Comparison of ENCODE assay signal across 33 cellular contexts in the genomic region with DNA sequence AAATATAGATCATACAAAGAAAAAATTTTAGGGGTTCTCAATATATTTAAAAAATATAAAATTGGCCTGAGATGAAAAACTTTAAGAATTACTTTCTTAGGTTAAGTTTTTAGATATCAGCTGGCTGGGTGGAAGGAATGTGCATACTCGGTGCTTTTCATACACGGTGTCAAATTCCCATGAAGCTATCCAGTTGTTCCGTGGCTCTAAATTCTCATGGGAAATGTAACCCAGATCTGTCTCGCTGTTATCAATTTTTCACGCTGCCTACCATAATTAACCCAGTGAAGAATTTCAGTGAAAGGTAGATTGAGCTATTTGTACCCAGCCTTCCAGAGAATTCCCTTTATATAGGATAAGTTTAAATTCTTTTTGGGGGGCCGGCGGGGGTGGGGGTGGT. TPM values are rescaled to one million over a fixed set of nuclear protein-coding genes. Genes with fewer than 3 reads are reported as not detected.
"Had no signal": no experiment of that assay in that cellular context is flagged by ENCODE, and none has a peak within 500 bp of the region (broad histone marks: within the 10 kb centered on the region; RNA-seq: fewer than 3 reads in every experiment).

No MANE protein-coding gene starts in this region.

- H3K27ac ChIP-seq: adrenal gland, body of pancreas, brain microvascular endothelial cell, breast epithelium, VCaP had no signal

- H3K27ac Mint-ChIP-seq: activated B cell treated with CpG ODN at 0.5 μM for 24 hours; activated CD4-positive, alpha-beta memory T cell treated with anti-CD3 and anti-CD28 coated beads, Interleukin-2, amount 10 ng/mL, durations not matched to agents 7 days and 5 days; activated CD4-positive, alpha-beta T cell treated with anti-CD3 and anti-CD28 coated beads, Interleukin-2, amount 10 ng/mL, durations not matched to agents 7 days and 5 days; activated CD8-positive, alpha-beta memory T cell treated with anti-CD3 and anti-CD28 coated beads, Interleukin-2, amount 10 ng/mL, durations not matched to agents 7 days and 5 days; activated CD8-positive, alpha-beta T cell treated with anti-CD3 and anti-CD28 coated beads, Interleukin-2, amount 10 ng/mL, durations not matched to agents 7 days and 5 days; activated naive CD4-positive, alpha-beta T cell treated with anti-CD3 and anti-CD28 coated beads, Interleukin-2, amount 50 U/mL, for 72 hours; activated naive CD8-positive, alpha-beta T cell treated with anti-CD3 and anti-CD28 coated beads for 36 hours; activated T-cell treated with anti-CD3 and anti-CD28 coated beads, Interleukin-2, amount 50 U/mL, for 24 hours; activated T-helper 2 cell treated with anti-CD3 and anti-CD28 coated beads, Interferon-gamma antibody, Interleukin-2, Interleukin-4, amounts not matched to agents 10 μg/mL and 5 μg/mL and 100 μg/mL, durations not matched to agents 14 hours and 24 hours and 36 hours; T-helper 1 cell treated with Interleukin-12 subunit alpha and Interleukin-12 subunit beta and Interleukin-4 antibody, amounts not matched to agents 30 μg/mL and 1 μg/mL, for 36 hours; T-helper 2 cell treated with Interferon-gamma antibody and Interleukin-4, amounts not matched to agents 5 μg/mL and 100 μg/mL, for 36 hours had no signal

- H3K27me3 Mint-ChIP-seq: activated B cell treated with CpG ODN at 0.5 μM for 24 hours; activated CD4-positive, alpha-beta memory T cell treated with anti-CD3 and anti-CD28 coated beads, Interleukin-2, amount 10 ng/mL, durations not matched to agents 7 days and 5 days; activated CD4-positive, alpha-beta T cell treated with anti-CD3 and anti-CD28 coated beads, Interleukin-2, amount 10 ng/mL, durations not matched to agents 7 days and 5 days; activated CD8-positive, alpha-beta memory T cell treated with anti-CD3 and anti-CD28 coated beads, Interleukin-2, amount 10 ng/mL, durations not matched to agents 7 days and 5 days; activated naive CD8-positive, alpha-beta T cell treated with anti-CD3 and anti-CD28 coated beads for 36 hours; activated T-cell treated with anti-CD3 and anti-CD28 coated beads, Interleukin-2, amount 50 U/mL, for 24 hours had no signal

- H3K4me1 ChIP-seq: adrenal gland, body of pancreas, breast epithelium had no signal

- H3K36me3 Mint-ChIP-seq: activated CD8-positive, alpha-beta memory T cell treated with anti-CD3 and anti-CD28 coated beads, Interleukin-2, amount 10 ng/mL, durations not matched to agents 7 days and 5 days had no signal

- H3K9me3 ChIP-seq: adrenal gland, body of pancreas, breast epithelium had no signal

- H3K4me1 Mint-ChIP-seq: activated B cell treated with CpG ODN at 0.5 μM for 24 hours; activated CD4-positive, alpha-beta memory T cell treated with anti-CD3 and anti-CD28 coated beads, Interleukin-2, amount 10 ng/mL, durations not matched to agents 7 days and 5 days; activated CD4-positive, alpha-beta T cell treated with anti-CD3 and anti-CD28 coated beads, Interleukin-2, amount 10 ng/mL, durations not matched to agents 7 days and 5 days; activated CD8-positive, alpha-beta memory T cell treated with anti-CD3 and anti-CD28 coated beads, Interleukin-2, amount 10 ng/mL, durations not matched to agents 7 days and 5 days; activated naive CD8-positive, alpha-beta T cell treated with anti-CD3 and anti-CD28 coated beads for 36 hours had no signal

- H3K4me3 ChIP-seq: adrenal gland, body of pancreas, breast epithelium had no signal

- H3K27me3 ChIP-seq: adrenal gland, body of pancreas, brain microvascular endothelial cell, breast epithelium had no signal

- ATAC-seq: activated CD8-positive, alpha-beta memory T cell treated with anti-CD3 and anti-CD28 coated beads, Interleukin-2, amount 10 ng/mL, durations not matched to agents 7 days and 5 days; activated CD8-positive, alpha-beta T cell treated with anti-CD3 and anti-CD28 coated beads, Interleukin-2, amount 10 ng/mL, durations not matched to agents 7 days and 5 days; activated naive CD4-positive, alpha-beta T cell treated with anti-CD3 and anti-CD28 coated beads, Interleukin-2, amount 50 U/mL, for 72 hours; body of pancreas had no signal

- FAIRE-seq: astrocyte had no signal

- DNase-seq: activated B cell treated with CpG ODN at 0.5 μM for 24 hours; activated CD4-positive, alpha-beta memory T cell treated with anti-CD3 and anti-CD28 coated beads, Interleukin-2, amount 10 ng/mL, durations not matched to agents 7 days and 5 days; activated CD4-positive, alpha-beta T cell treated with anti-CD3 and anti-CD28 coated beads for 4 hours; activated CD4-positive, alpha-beta T cell treated with anti-CD3 and anti-CD28 coated beads, Interleukin-2, amount 10 ng/mL, durations not matched to agents 7 days and 5 days; activated CD4-positive, alpha-beta T cell treated with anti-CD3 and anti-CD28 coated beads, Interleukin-2, amount 50 U/mL, for 48 hours; activated CD4-positive, CD25-positive, alpha-beta regulatory T cell treated with anti-CD3 and anti-CD28 coated beads, Interleukin-2, amount 50 U/mL, for 72 hours; activated CD8-positive, alpha-beta memory T cell treated with anti-CD3 and anti-CD28 coated beads for 24 hours; activated CD8-positive, alpha-beta memory T cell treated with anti-CD3 and anti-CD28 coated beads, Interleukin-2, amount 10 ng/mL, durations not matched to agents 7 days and 5 days; activated CD8-positive, alpha-beta memory T cell treated with anti-CD3 and anti-CD28 coated beads, Interleukin-2, amount 50 U/mL, for 48 hours; activated CD8-positive, alpha-beta T cell treated with anti-CD3 and anti-CD28 coated beads, Interleukin-2, amount 10 ng/mL, durations not matched to agents 7 days and 5 days; activated effector memory CD4-positive, alpha-beta T cell treated with Interleukin-2 at 50 U/mL for 16 hours; activated gamma-delta T cell; activated naive CD4-positive, alpha-beta T cell treated with anti-CD3 and anti-CD28 coated beads, Interleukin-2, amount 50 U/mL, for 16 hours; activated naive CD4-positive, alpha-beta T cell treated with Interleukin-2 at 50 U/mL for 16 hours; activated naive CD8-positive, alpha-beta T cell treated with anti-CD3 and anti-CD28 coated beads for 36 hours; activated T-cell treated with anti-CD3 and anti-CD28 coated beads, Interleukin-2, amount 50 U/mL, for 24 hours; activated T-cell treated with anti-CD3 and anti-CD28 coated beads, Interleukin-2, amount 50 U/mL, for 48 hours; adrenal gland; amniotic stem cell; aorta; body of pancreas; brain microvascular endothelial cell; central memory CD4-positive, alpha-beta T cell; T-helper 2 cell; T-helper 9 cell had no signal

- H3K4me3 Mint-ChIP-seq: activated B cell treated with CpG ODN at 0.5 μM for 24 hours; activated CD4-positive, alpha-beta memory T cell treated with anti-CD3 and anti-CD28 coated beads, Interleukin-2, amount 10 ng/mL, durations not matched to agents 7 days and 5 days; activated CD4-positive, alpha-beta T cell treated with anti-CD3 and anti-CD28 coated beads, Interleukin-2, amount 10 ng/mL, durations not matched to agents 7 days and 5 days; activated CD8-positive, alpha-beta memory T cell treated with anti-CD3 and anti-CD28 coated beads, Interleukin-2, amount 10 ng/mL, durations not matched to agents 7 days and 5 days; activated CD8-positive, alpha-beta T cell treated with anti-CD3 and anti-CD28 coated beads, Interleukin-2, amount 10 ng/mL, durations not matched to agents 7 days and 5 days; activated naive CD8-positive, alpha-beta T cell treated with anti-CD3 and anti-CD28 coated beads for 36 hours; activated T-cell treated with anti-CD3 and anti-CD28 coated beads, Interleukin-2, amount 50 U/mL, for 24 hours; T-helper 1 cell treated with Interleukin-12 subunit alpha and Interleukin-12 subunit beta and Interleukin-4 antibody, amounts not matched to agents 30 μg/mL and 1 μg/mL, for 36 hours; T-helper 2 cell treated with Interferon-gamma antibody and Interleukin-4, amounts not matched to agents 5 μg/mL and 100 μg/mL, for 36 hours had no signal

- H3K36me3 ChIP-seq: adrenal gland, brain microvascular endothelial cell, breast epithelium had no signal

RNA-seq across cellular contexts. Expression of gene ZNF835, which starts 11.6 kb away (rescaled TPM):
- total RNA-seq: astrocyte had no signal

RNA-seq across cellular contexts. Expression of gene SMIM17, which starts 40.2 kb away (rescaled TPM):
- total RNA-seq: activated B cell treated with CpG ODN at 0.5 μM for 24 hours; activated CD8-positive, alpha-beta memory T cell treated with anti-CD3 and anti-CD28 coated beads, Interleukin-2, amount 10 ng/mL, durations not matched to agents 7 days and 5 days; activated naive CD8-positive, alpha-beta T cell treated with anti-CD3 and anti-CD28 coated beads for 36 hours; activated T-helper 2 cell treated with anti-CD3 and anti-CD28 coated beads, Interferon-gamma antibody, Interleukin-2, Interleukin-4, amounts not matched to agents 10 μg/mL and 5 μg/mL and 100 μg/mL, durations not matched to agents 14 hours and 24 hours and 36 hours; body of pancreas; cardiac septum had no signal
